ENCODE assay signal across 9 cellular contexts in genomic region chr6:35568967-35569606, GRCh38. TPM values are rescaled to one million over a fixed set of nuclear protein-coding genes. Genes with fewer than 3 reads are reported as not detected.
A peak's percentile ranks its signal among the peaks of the same experiment; 100 is the strongest.
DNase-seq lines count a peak whose midpoint lies in the region; ATAC-seq, FAIRE-seq and TF ChIP-seq lines count a peak whose summit lies in the region.
"Had no signal": no experiment of that assay in that cellular context is flagged by ENCODE, and none has a peak within 500 bp of the region (broad histone marks: within the 10 kb centered on the region; RNA-seq: fewer than 3 reads in every experiment).

No MANE protein-coding gene starts in this region.

- no peak for TF ChIP-seq EP300 in upper lobe of left lung (IDR thresholded peaks at IDR 0.05)

- no peak overlapping the region for H3K27ac ChIP-seq in RWPE2 (ENCODE audit: poor library complexity, severe bottlenecking)
- H3K27ac ChIP-seq in brain microvascular endothelial cell: no peak overlapping the region
- H3K27ac ChIP-seq in upper lobe of left lung: no peak overlapping the region

- H3K27me3 ChIP-seq in RWPE2 (ENCODE audit: insufficient read depth, poor library complexity, severe bottlenecking): no peaks in the 10 kb centered on the region
- peaks cover 3% of the 10 kb centered on the region for H3K27me3 ChIP-seq in brain microvascular endothelial cell (replicated peaks)
- H3K27me3 ChIP-seq in upper lobe of left lung: no peaks in the 10 kb centered on the region

- 85 to 91% methylated on average over 8 of the region's 8 CpGs for WGBS in upper lobe of left lung, 2 donors

- peak; percentile 67 for TF ChIP-seq CTCF in GM12874 (IDR thresholded peaks at IDR 0.05; ENCODE audit: insufficient read depth, low read depth, low read length)
- TF ChIP-seq CTCF in RWPE2 (IDR thresholded peaks at IDR 0.05; ENCODE audit: poor library complexity, severe bottlenecking): peak; percentile 33
- TF ChIP-seq CTCF in brain microvascular endothelial cell (IDR thresholded peaks at IDR 0.05; ENCODE audit: low read depth, low read length, missing control alignments): peak; percentile 75
- TF ChIP-seq CTCF in upper lobe of left lung (IDR thresholded peaks at IDR 0.05): peak in 5 of 6 experiments; percentile 17 to 45 (median 32)

- ATAC-seq in RWPE2 (ENCODE audit: low read depth) (peak; percentile 55), upper lobe of left lung (ENCODE audit: low FRiP score in 2 of 2) (peak; percentile 76 to 82), HG03159 (IDR thresholded peaks at IDR 0.05; ENCODE audit: unreplicated experiment) (no peak)

- no peak for FAIRE-seq in H54 (lab: Jason Lieb, UNC)

- in situ Hi-C loops in brain microvascular endothelial cell (cut with HindIII; ENCODE audit: low pct_ligation_motif_present, low sequenced_read_pairs): no loop called here

- DNase-seq in RWPE2 (ENCODE audit: low spot score) (peak; percentile 57), brain microvascular endothelial cell (no peak), lung microvascular endothelial cell (ENCODE audit: low read depth in 2 of 2) (peak; percentile 30 to 49), upper lobe of left lung (peak in 1 of 2 donors; percentile 35), H54 (ENCODE audit: insufficient read length, low spot score) (no peak), GM03348 (ENCODE audit: low spot score) (no peak)

- H3K36me3 ChIP-seq in RWPE2 (ENCODE audit: low read depth) (peaks cover 10% of the 10 kb centered on the region), brain microvascular endothelial cell (replicated peaks) (peaks cover 7% of the 10 kb centered on the region), upper lobe of left lung (peaks cover 7 to 32% (median 22%) of the 10 kb centered on the region in 4 donors)

- no peaks in the 10 kb centered on the region for H3K4me1 ChIP-seq in RWPE2 (ENCODE audit: insufficient read depth, poor library complexity, severe bottlenecking)
- no peaks in the 10 kb centered on the region for H3K4me1 ChIP-seq in upper lobe of left lung

- no peak overlapping the region for H3K4me3 ChIP-seq in RWPE2 (ENCODE audit: severe bottlenecking)
- H3K4me3 ChIP-seq in brain microvascular endothelial cell (ENCODE audit: low read depth, low read length): no peak overlapping the region
- no peak overlapping the region for H3K4me3 ChIP-seq in upper lobe of left lung

- no peak for TF ChIP-seq POLR2A in upper lobe of left lung (IDR thresholded peaks at IDR 0.05)
- no peak for TF ChIP-seq POLR2A in H54 (IDR thresholded peaks at IDR 0.05; ENCODE audit: low read depth, low read length)

- H3K9me3 ChIP-seq in RWPE2 (ENCODE audit: severe bottlenecking) (peaks cover 3% of the 10 kb centered on the region), upper lobe of left lung (no peaks in the 10 kb centered on the region)

RNA-seq across cellular contexts. Expression of gene TULP1, which starts 56.4 kb away (rescaled TPM):
- total RNA-seq in lung microvascular endothelial cell (not detected in 2 replicates), upper lobe of left lung (not detected)
- total RNA-seq: M059J had no signal

Comparison
In these comparisons a context has a peak if more than half of its experiments do, and no peak if none do; other contexts are left out.
1. DNase-seq: peak in RWPE2 (single experiment) and lung microvascular endothelial cell (2 of 2); none in brain microvascular endothelial cell (single experiment), H54 (single experiment) and GM03348 (single experiment).
2. Peak in every context shown above with its lines, with median percentiles within 50 percentile points of each other: CTCF ChIP-seq.